ENCODE assay signal across 8 cellular contexts in the genomic region with DNA sequence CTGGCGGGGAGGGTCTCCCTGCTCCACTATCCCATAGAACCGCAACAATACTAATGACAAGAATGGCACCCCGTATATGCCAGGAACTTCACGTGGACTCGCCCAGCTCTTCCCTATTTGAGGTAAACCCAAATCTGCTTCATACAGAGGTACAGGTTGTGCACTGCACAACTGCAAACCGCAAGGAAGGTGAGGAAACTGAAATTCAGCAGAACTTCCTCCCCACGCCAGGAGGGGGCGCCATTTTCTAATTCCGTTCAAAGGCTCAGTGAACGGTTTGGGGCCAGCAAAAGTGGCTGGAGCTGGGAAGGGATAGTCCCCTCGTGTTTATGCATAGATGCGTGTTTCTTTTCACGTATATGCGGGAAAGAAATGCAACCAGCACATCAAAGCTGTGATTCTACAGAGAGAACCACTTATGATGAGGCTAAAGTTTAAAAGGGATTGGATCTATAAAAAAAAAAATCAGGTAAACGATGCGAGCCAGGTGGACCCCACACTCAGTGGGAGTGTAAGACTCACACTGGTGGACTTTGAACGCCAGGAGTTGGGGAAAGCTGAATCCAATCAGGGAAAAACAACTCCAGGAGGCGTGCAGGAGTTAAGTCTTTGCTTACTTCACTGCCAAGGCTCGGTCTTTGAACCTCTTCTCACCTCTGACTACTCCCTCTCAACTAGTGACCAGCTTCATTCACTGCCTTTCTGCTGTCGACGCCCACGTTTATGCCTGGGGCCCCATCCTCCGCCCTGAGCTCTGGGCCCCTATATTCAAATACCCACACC.
DNase-seq lines count a peak whose midpoint lies in the region; FAIRE-seq lines count a peak whose summit lies in the region.

No MANE protein-coding gene starts in this region.

- no peak for FAIRE-seq in RCC 7860 (lab: Jason Lieb, UNC)

- DNase-seq in activated gamma-delta T cell treated with Interleukin-2 at 50 U/mL for 16 hours (peak; percentile 28), activated gamma-delta T cell (lab: John Stamatoyannopoulos, UW) (no peak), NCI-H748 treated with DMSO at 0.1 percent for 48 hours (lab: John Stamatoyannopoulos, UW) (peak; percentile 16), iris pigment epithelial cell (ENCODE audit: low read depth) (peak; percentile 7), RCC 7860 (ENCODE audit: low spot score) (no peak), putamen (ENCODE audit: low spot score) (no peak)
- peak; percentile 35 for DNase-seq in activated naive CD4-positive, alpha-beta T cell treated with Interleukin-2 at 50 U/mL for 16 hours
- DNase-seq in stimulated activated CD8-positive, alpha-beta memory T cell treated with anti-CD3 and anti-CD28 coated beads, Interleukin-4, amount 100 ng/mL, for 48 hours: peak; percentile 79

Comparison
In these comparisons a context has a peak if more than half of its experiments do, and no peak if none do; other contexts are left out.
1. DNase-seq: peak in activated gamma-delta T cell treated with Interleukin-2 at 50 U/mL for 16 hours (single experiment), NCI-H748 treated with DMSO at 0.1 percent for 48 hours (single experiment), activated naive CD4-positive, alpha-beta T cell treated with Interleukin-2 at 50 U/mL for 16 hours (single experiment), iris pigment epithelial cell (single experiment) and stimulated activated CD8-positive, alpha-beta memory T cell treated with anti-CD3 and anti-CD28 coated beads, Interleukin-4, amount 100 ng/mL, for 48 hours (single experiment); none in activated gamma-delta T cell (single experiment), RCC 7860 (single experiment) and putamen (single experiment).